Comparison of ENCODE assay signal across 8 cellular contexts in the genomic region with DNA sequence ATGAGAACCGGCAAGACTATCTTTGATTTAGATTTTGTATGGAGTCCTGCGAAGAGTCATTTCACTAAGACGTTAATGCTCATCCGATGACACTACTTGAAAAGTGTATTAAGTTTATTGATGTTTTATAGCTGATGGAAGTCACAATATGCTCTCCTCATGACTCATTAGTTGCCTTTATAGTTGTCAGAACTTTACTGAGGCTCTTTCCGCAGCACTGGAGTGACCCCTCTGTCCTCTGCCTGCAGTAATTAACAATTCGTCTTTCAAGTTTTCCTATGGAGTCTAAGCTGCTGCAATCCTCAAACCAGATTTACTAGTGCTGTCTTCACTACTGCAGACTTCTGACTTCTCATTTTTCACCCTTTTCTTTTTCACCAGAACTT. TPM values are rescaled to one million over a fixed set of nuclear protein-coding genes. Genes with fewer than 3 reads are reported as not detected.
DNase-seq lines count a peak whose midpoint lies in the region; ATAC-seq and TF ChIP-seq lines count a peak whose summit lies in the region.

No MANE protein-coding gene starts in this region.

- peak overlapping the region; percentile 97 for H3K4me3 Mint-ChIP-seq in CD4-positive, alpha-beta T cell
- peak overlapping the region; percentile 89 for H3K4me3 Mint-ChIP-seq in central memory CD8-positive, alpha-beta T cell

- H3K36me3 ChIP-seq in MG63 = peaks cover 16% of the 10 kb centered on the region

- peaks cover 40% of the 10 kb centered on the region for H3K4me1 ChIP-seq in mononuclear cell (ENCODE audit: insufficient read depth, low read length)

- peaks cover 60% of the 10 kb centered on the region for H3K4me1 Mint-ChIP-seq in CD4-positive, alpha-beta T cell (ENCODE audit: low read depth)
- H3K4me1 Mint-ChIP-seq in central memory CD8-positive, alpha-beta T cell = peaks cover 47% of the 10 kb centered on the region

- H3K4me3 ChIP-seq in MG63 (peak overlapping the region; percentile 93), mononuclear cell (ENCODE audit: low read length) (peak overlapping the region; percentile 80)

- POLR2A ChIA-PET in CD4-positive, alpha-beta T cell (lab: Charles Lee) = interaction anchor here (0.8 to 14.8 kb wide), 21 partner anchors 8 to 351 kb away, joined by 3 to 479 read pairs (median 7); a partner anchor contains a TSS

- intact Hi-C loops in CD4-positive, alpha-beta T cell (cut with DNase I, micrococcal nuclease) = loop anchor here in 1 of 2 experiments (1.0 kb wide), 1 partner anchor 33 kb away; a partner anchor contains a TSS

- peaks cover 45% of the 10 kb centered on the region for H3K36me3 Mint-ChIP-seq in CD4-positive, alpha-beta T cell (ENCODE audit: low read depth)
- H3K36me3 Mint-ChIP-seq in central memory CD8-positive, alpha-beta T cell (ENCODE audit: insufficient read depth) = peaks cover 45% of the 10 kb centered on the region

- H3K27ac ChIP-seq in CD4-positive, alpha-beta T cell (ENCODE audit: low read depth, low read length) = peak overlapping the region; percentile 97

- ATAC-seq in CD4-positive, alpha-beta T cell (ENCODE audit: poor library complexity) = no peak
- ATAC-seq in central memory CD8-positive, alpha-beta T cell (replicated peaks; ENCODE audit: extremely low read depth, poor library complexity, severe bottlenecking) = no peak
- ATAC-seq in HG03196 (IDR thresholded peaks at IDR 0.05; ENCODE audit: unreplicated experiment) = no peak

- TF ChIP-seq CTCF in CD4-positive, alpha-beta T cell (IDR thresholded peaks at IDR 0.05) = no peak

- no peaks in the 10 kb centered on the region for H3K9me3 Mint-ChIP-seq in CD4-positive, alpha-beta T cell
- no peaks in the 10 kb centered on the region for H3K9me3 Mint-ChIP-seq in central memory CD8-positive, alpha-beta T cell

- no peaks in the 10 kb centered on the region for H3K27me3 Mint-ChIP-seq in CD4-positive, alpha-beta T cell
- no peaks in the 10 kb centered on the region for H3K27me3 Mint-ChIP-seq in central memory CD8-positive, alpha-beta T cell

- H3K27me3 ChIP-seq in CD4-positive, alpha-beta T cell (ENCODE audit: control insufficient read depth, insufficient read depth, low read length) = no peaks in the 10 kb centered on the region
- H3K27me3 ChIP-seq in MG63 = no peaks in the 10 kb centered on the region
- no peaks in the 10 kb centered on the region for H3K27me3 ChIP-seq in mononuclear cell (ENCODE audit: insufficient read depth, low read length)

- no peaks in the 10 kb centered on the region for H3K9me3 ChIP-seq in CD4-positive, alpha-beta T cell (ENCODE audit: control insufficient read depth, low read length)
- no peaks in the 10 kb centered on the region for H3K9me3 ChIP-seq in MG63
- no peaks in the 10 kb centered on the region for H3K9me3 ChIP-seq in mononuclear cell (ENCODE audit: low read depth, low read length)

- peak in 1 of 10 experiments; percentile 15 for DNase-seq in CD4-positive, alpha-beta T cell
- DNase-seq in MG63 (no peak), NCI-H2196 (lab: John Stamatoyannopoulos, UW; ENCODE audit: unreplicated experiment) (no peak), NCI-H524 treated with DMSO at 0.1 percent for 48 hours (lab: John Stamatoyannopoulos, UW) (no peak), GDM1 (lab: John Stamatoyannopoulos, UW) (no peak)
- no peak for DNase-seq in central memory CD8-positive, alpha-beta T cell (ENCODE audit: low spot score in 2 of 2)

- H3K27ac Mint-ChIP-seq in CD4-positive, alpha-beta T cell = peak overlapping the region; percentile 99
- H3K27ac Mint-ChIP-seq in central memory CD8-positive, alpha-beta T cell (ENCODE audit: low read depth) = peak overlapping the region; percentile 99

- CTCF ChIA-PET in CD4-positive, alpha-beta T cell (lab: Charles Lee) = interaction anchor here (0.6 to 2.7 kb wide), 11 partner anchors 13 to 280 kb away, joined by 3 to 23 read pairs (median 3); a partner anchor contains a TSS

RNA-seq across cellular contexts. Expression of a gene that starts 0.9 kb away (rescaled TPM):
- 10 to 100 TPM; 79.7 to 81.7 TPM for total RNA-seq in CD4-positive, alpha-beta T cell
- 27.8 and 41.8 TPM in 2 replicates for total RNA-seq in MG63 (2014; rRNA removed; shearing (Covaris generic); ENCODE audit: low replicate concordance)
- 64.0 TPM for total RNA-seq in mononuclear cell

RNA-seq across cellular contexts. Expression of a gene that starts 6.2 kb away (rescaled TPM):
- total RNA-seq in CD4-positive, alpha-beta T cell = 1 to 10 TPM; 1.4 TPM
- total RNA-seq in MG63 (2014; rRNA removed; shearing (Covaris generic); ENCODE audit: low replicate concordance) = 7.3 and 8.4 TPM in 2 replicates
- total RNA-seq in mononuclear cell = 1.3 TPM

RNA-seq across cellular contexts. Expression of a gene that starts 32.6 kb away (rescaled TPM):
- 10 to 100 TPM; 23.6 to 24.3 TPM for total RNA-seq in CD4-positive, alpha-beta T cell
- 9.0 and 10.8 TPM in 2 replicates for total RNA-seq in MG63 (2014; rRNA removed; shearing (Covaris generic); ENCODE audit: low replicate concordance)
- 37.4 TPM for total RNA-seq in mononuclear cell

RNA-seq across cellular contexts. Expression of a gene that starts 48.1 kb away (rescaled TPM):
- 100 to 1,000 TPM; 121 to 126 TPM for total RNA-seq in CD4-positive, alpha-beta T cell
- total RNA-seq in MG63 (2014; rRNA removed; shearing (Covaris generic); ENCODE audit: low replicate concordance) = 312 and 373 TPM in 2 replicates
- 120 TPM for total RNA-seq in mononuclear cell
